In the genomic region with DNA sequence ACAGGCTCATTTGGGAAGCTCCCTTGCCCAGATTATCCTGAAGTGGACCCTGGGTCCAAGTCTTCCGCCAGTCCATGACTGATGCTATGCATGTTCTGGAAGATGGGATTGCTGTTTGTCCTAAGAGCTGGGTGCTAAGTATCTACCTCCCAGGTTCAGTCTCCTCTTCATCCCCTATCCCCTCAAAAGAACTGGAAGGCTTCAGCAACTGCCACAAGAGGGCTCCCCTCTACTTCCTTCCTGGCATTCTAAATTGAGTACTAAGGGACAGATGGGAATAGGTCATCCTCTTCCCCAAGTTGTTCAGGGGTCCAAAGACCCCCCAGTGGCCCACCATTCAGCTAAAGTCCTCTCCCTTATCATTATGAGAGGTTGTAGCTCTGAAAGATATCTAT, we compare ENCODE assay signal across 9 cellular contexts. TPM values are rescaled to one million over a fixed set of nuclear protein-coding genes. Genes with fewer than 3 reads are reported as not detected.
DNase-seq lines count a peak whose midpoint lies in the region; ATAC-seq, FAIRE-seq and TF ChIP-seq lines count a peak whose summit lies in the region.
"Had no signal": no experiment of that assay in that cellular context is flagged by ENCODE, and none has a peak within 500 bp of the region (broad histone marks: within the 10 kb centered on the region; RNA-seq: fewer than 3 reads in every experiment).

No MANE protein-coding gene starts in this region.

- H3K4me1 ChIP-seq in astrocyte (ENCODE audit: insufficient read depth, low read length) = no peaks in the 10 kb centered on the region

- no peaks in the 10 kb centered on the region for H3K27me3 Mint-ChIP-seq in astrocyte (ENCODE audit: low read depth, unreplicated experiment)
- H3K27me3 Mint-ChIP-seq in naive thymus-derived CD8-positive, alpha-beta T cell = no peaks in the 10 kb centered on the region

- no peak overlapping the region for H3K27ac ChIP-seq in astrocyte (ENCODE audit: low read depth, low read length)

- no peaks in the 10 kb centered on the region for H3K9me3 Mint-ChIP-seq in astrocyte (ENCODE audit: unreplicated experiment)
- no peaks in the 10 kb centered on the region for H3K9me3 Mint-ChIP-seq in naive thymus-derived CD8-positive, alpha-beta T cell

- peak; percentile 38 for DNase-seq in NCI-H2107 treated with DMSO at 0.1 percent for 48 hours (lab: John Stamatoyannopoulos, UW; ENCODE audit: unreplicated experiment)
- no peak for DNase-seq in NCI-H2107 (lab: John Stamatoyannopoulos, UW)
- no peak for DNase-seq in HFF-Myc (ENCODE audit: extremely low read depth, low read depth)
- DNase-seq in astrocyte (ENCODE audit: low read depth) = no peak
- no peak for DNase-seq in naive thymus-derived CD8-positive, alpha-beta T cell
- no peak for DNase-seq in frontal cortex (ENCODE audit: low spot score in 2 of 2)
- DNase-seq in left lobe of liver (ENCODE audit: low spot score) = no peak
- DNase-seq in hippocampal formation (lab: John Stamatoyannopoulos, UW) = no peak
- DNase-seq: amygdala had no signal

- H3K9ac ChIP-seq in astrocyte (ENCODE audit: low read length) = no peak overlapping the region

- H3K36me3 ChIP-seq in astrocyte (ENCODE audit: insufficient read depth, low read length) = peaks cover 41% of the 10 kb centered on the region

- H3K4me3 Mint-ChIP-seq in astrocyte (ENCODE audit: unreplicated experiment) = no peak overlapping the region
- peak overlapping the region in 6 of 10 donors; percentile 24 to 79 (median 58) for H3K4me3 Mint-ChIP-seq in naive thymus-derived CD8-positive, alpha-beta T cell

- H3K27me3 ChIP-seq in astrocyte (ENCODE audit: insufficient read depth, low read length) = no peaks in the 10 kb centered on the region

- H3K27ac Mint-ChIP-seq in astrocyte (ENCODE audit: unreplicated experiment) = no peak overlapping the region
- peak overlapping the region; percentile 80 to 95 (median 88) for H3K27ac Mint-ChIP-seq in naive thymus-derived CD8-positive, alpha-beta T cell

- H3K4me1 Mint-ChIP-seq in astrocyte (ENCODE audit: low read depth, unreplicated experiment) = peaks cover 9% of the 10 kb centered on the region
- peaks cover 22 to 53% (median 33%) of the 10 kb centered on the region in 4 donors for H3K4me1 Mint-ChIP-seq in naive thymus-derived CD8-positive, alpha-beta T cell

- TF ChIP-seq CTCF in HFF-Myc (IDR thresholded peaks at IDR 0.05; ENCODE audit: low read depth, low read length, missing control alignments) = peak; percentile 40
- TF ChIP-seq CTCF in astrocyte (IDR thresholded peaks at IDR 0.05; ENCODE audit: insufficient read depth, low read depth, low read length) = peak; percentile 15

- H3K36me3 Mint-ChIP-seq in astrocyte (ENCODE audit: low read depth, unreplicated experiment) = peaks cover 24% of the 10 kb centered on the region
- H3K36me3 Mint-ChIP-seq in naive thymus-derived CD8-positive, alpha-beta T cell = peaks cover 0 to 44% (median 11%) of the 10 kb centered on the region in 3 donors

- no peaks in the 10 kb centered on the region for H3K9me3 ChIP-seq in astrocyte (ENCODE audit: insufficient read depth, low read depth, low read length)

- FAIRE-seq in astrocyte (lab: Jason Lieb, UNC) (no peak), frontal cortex (lab: Jason Lieb, UNC) (no peak)

- H3K4me3 ChIP-seq in HFF-Myc (replicated peaks; ENCODE audit: low read depth, low read length) = no peak overlapping the region
- H3K4me3 ChIP-seq in astrocyte (ENCODE audit: insufficient read depth, low read depth, low read length) = no peak overlapping the region

- H3K79me2 ChIP-seq in astrocyte (ENCODE audit: insufficient read depth, low read length) = peaks cover 8% of the 10 kb centered on the region

- no peak overlapping the region for H3K4me2 ChIP-seq in astrocyte (ENCODE audit: low read length)

- ATAC-seq in naive thymus-derived CD8-positive, alpha-beta T cell = no peak
- ATAC-seq in left lobe of liver = no peak

- peaks cover 66% of the 10 kb centered on the region for H4K20me1 ChIP-seq in astrocyte (ENCODE audit: insufficient read depth, low read length)

- POLR2A ChIA-PET in naive thymus-derived CD8-positive, alpha-beta T cell (lab: Charles Lee) = interaction anchor here (0.9 to 2.8 kb wide), 3 partner anchors 9 to 81 kb away, joined by 5 to 22 read pairs (median 9); partner anchors contain the start of gene FKBP11

- H2AFZ ChIP-seq in astrocyte (ENCODE audit: low read depth, low read length) = no peak overlapping the region

RNA-seq across cellular contexts. Expression of gene FKBP11, which starts 9.0 kb away (rescaled TPM):
- total RNA-seq in astrocyte (47.4 and 51.2 TPM in 2 replicates), frontal cortex (3.3 TPM), left lobe of liver (45.0 TPM)
- total RNA-seq in naive thymus-derived CD8-positive, alpha-beta T cell = 10 to 100 TPM; 49.2 to 49.3 TPM
- polyA plus RNA-seq in naive thymus-derived CD8-positive, alpha-beta T cell = 100 to 1,000 TPM; 127 to 151 (median 131) TPM

RNA-seq across cellular contexts. Expression of gene ARF3, which starts 23.0 kb away (rescaled TPM):
- total RNA-seq in astrocyte (209 and 229 TPM in 2 replicates), frontal cortex (67.7 TPM), left lobe of liver (47.4 TPM)
- 10 to 100 TPM; 55.3 to 57.3 TPM for total RNA-seq in naive thymus-derived CD8-positive, alpha-beta T cell
- polyA plus RNA-seq in naive thymus-derived CD8-positive, alpha-beta T cell = 10 to 100 TPM; 19.5 to 24.4 (median 21.8) TPM

RNA-seq across cellular contexts. Expression of gene WNT10B, which starts 37.2 kb away (rescaled TPM):
- 0.79 and 1.1 TPM in 2 replicates for total RNA-seq in astrocyte
- 1 to 10 TPM; 3.0 to 3.3 TPM for total RNA-seq in naive thymus-derived CD8-positive, alpha-beta T cell
- polyA plus RNA-seq in naive thymus-derived CD8-positive, alpha-beta T cell = under 1 TPM in 1 of 3 donors, not detected in 2; 0.29 TPM
- total RNA-seq in frontal cortex = 3.7 TPM
- total RNA-seq in left lobe of liver = not detected

RNA-seq across cellular contexts. Expression of gene WNT1, which starts 43.8 kb away (rescaled TPM):
- total RNA-seq in astrocyte (not detected in 2 replicates), frontal cortex (not detected), left lobe of liver (not detected)
- total RNA-seq in naive thymus-derived CD8-positive, alpha-beta T cell = under 1 TPM; 0.33 to 0.52 TPM
- polyA plus RNA-seq in naive thymus-derived CD8-positive, alpha-beta T cell = 1 to 10 TPM in 1 of 3 donors, under 1 TPM in 2; 0.23 to 1.2 (median 0.49) TPM

Comparison
In these comparisons a context has a peak if more than half of its experiments do, and no peak if none do; other contexts are left out.
1. RNA of gene FKBP11, which starts 9.0 kb away (total RNA-seq): 47.4 to 51.2 TPM in astrocyte, 49.2 to 49.3 TPM in naive thymus-derived CD8-positive, alpha-beta T cell and 45.0 TPM in left lobe of liver (single experiment); 3.3 TPM in frontal cortex (single experiment); every median in the first group is over 10 times any median in the second.